In genomic region chr17:50169881-50170459, GRCh38 we compare ENCODE assay signal across 15 cellular contexts. TPM values are rescaled to one million over a fixed set of nuclear protein-coding genes. Genes with fewer than 3 reads are reported as not detected.
A peak's percentile ranks its signal among the peaks of the same experiment; 100 is the strongest.
DNase-seq lines count a peak whose midpoint lies in the region; ATAC-seq, FAIRE-seq and TF ChIP-seq lines count a peak whose summit lies in the region.
"Had no signal": no experiment of that assay in that cellular context is flagged by ENCODE, and none has a peak within 500 bp of the region (broad histone marks: within the 10 kb centered on the region; RNA-seq: fewer than 3 reads in every experiment).

No MANE protein-coding gene starts in this region.

- TF ChIP-seq EP300 in A549 (IDR thresholded peaks at IDR 0.05) (no peak), Ishikawa (IDR thresholded peaks at IDR 0.05; ENCODE audit: borderline replicate concordance) (peak; percentile 3; the same call in 1 of the 2 replicates), tibial nerve (IDR thresholded peaks at IDR 0.05) (no peak)

- peak overlapping the region; percentile 91 to 92 for H3K27ac Mint-ChIP-seq in effector memory CD8-positive, alpha-beta T cell

- H2BK12ac ChIP-seq in neuronal stem cell (ENCODE audit: low read length) = peak overlapping the region; percentile 84

- H3K4me2 ChIP-seq in A549 (no peak overlapping the region), neuronal stem cell (ENCODE audit: insufficient read depth, low read length, poor library complexity, severe bottlenecking) (no peak overlapping the region)

- no peaks in the 10 kb centered on the region for H3K36me3 ChIP-seq in neuronal stem cell (replicated peaks in 1 of 2; ENCODE audit: control insufficient read depth in 2 of 2, insufficient read depth in 2 of 2, low read length in 2 of 2)
- peaks cover 0 to 12% (median 0%) of the 10 kb centered on the region in 3 donors for H3K36me3 ChIP-seq in tibial nerve

- peaks cover 20% of the 10 kb centered on the region for H3K36me3 Mint-ChIP-seq in effector memory CD8-positive, alpha-beta T cell (ENCODE audit: insufficient read depth)

- no peak overlapping the region for H3K9ac ChIP-seq in neuronal stem cell (ENCODE audit: low read depth, low read length, poor library complexity)

- H3K27me3 ChIP-seq in neuronal stem cell (ENCODE audit: control insufficient read depth in 3 of 3, insufficient read depth in 3 of 3, low read depth in 1 of 3, low read length in 3 of 3) (peaks cover 0 to 6% (median 0%) of the 10 kb centered on the region in 3 experiments), tibial nerve (no peaks in the 10 kb centered on the region)

- TF ChIP-seq RAD21 in A549 (conservative IDR thresholded peaks at IDR 0.05 in 1 of 2, IDR thresholded peaks at IDR 0.05 in 1 of 2) = no peak
- no peak for TF ChIP-seq RAD21 in Ishikawa (IDR thresholded peaks at IDR 0.05; ENCODE audit: low read depth)

- DNase-seq in A549 (ENCODE audit: low read depth in 1 of 2, low spot score in 1 of 2) = no peak
- no peak for DNase-seq in effector memory CD8-positive, alpha-beta T cell
- DNase-seq in neuronal stem cell (ENCODE audit: low spot score) = no peak
- no peak for DNase-seq in tibial nerve (ENCODE audit: low spot score in 2 of 2)
- DNase-seq in lower leg skin (ENCODE audit: low spot score in 2 of 2) = no peak
- DNase-seq: NCI-H1092 had no signal

- H3K9me3 ChIP-seq in A549 (no peaks in the 10 kb centered on the region), neuronal stem cell (replicated peaks in 1 of 2; ENCODE audit: control insufficient read depth in 2 of 2, insufficient read depth in 1 of 2, low read depth in 1 of 2, low read length in 2 of 2) (no peaks in the 10 kb centered on the region), tibial nerve (no peaks in the 10 kb centered on the region)

- H4K8ac ChIP-seq in neuronal stem cell (ENCODE audit: low read depth, low read length) = no peak overlapping the region

- H3K14ac ChIP-seq in neuronal stem cell (ENCODE audit: low read length) = no peak overlapping the region

- peak overlapping the region; percentile 36 for H3K18ac ChIP-seq in neuronal stem cell (ENCODE audit: low read length)

- H3K4me1 ChIP-seq in A549 = peaks cover 29% of the 10 kb centered on the region
- peaks cover 6 to 7% of the 10 kb centered on the region in 2 donors for H3K4me1 ChIP-seq in neuronal stem cell (ENCODE audit: control insufficient read depth in 2 of 2, insufficient read depth in 1 of 2, low read depth in 1 of 2, low read length in 2 of 2)
- H3K4me1 ChIP-seq in tibial nerve = peaks cover 0 to 36% (median 5%) of the 10 kb centered on the region in 4 donors

- H3K4me3 ChIP-seq in A549 (no peak overlapping the region), neuronal stem cell (ENCODE audit: low read length in 2 of 2) (peak overlapping the region in 1 of 2 donors; percentile 1), tibial nerve (no peak overlapping the region), lower leg skin (ENCODE audit: low read depth, poor library complexity, severe bottlenecking) (no peak overlapping the region)

- intact Hi-C loops in lower leg skin (cut with DNase I; ENCODE audit: low total_unique reads) = no loop called here

- H4K91ac ChIP-seq in neuronal stem cell (ENCODE audit: low read depth, low read length, poor library complexity) = peak overlapping the region; percentile 49

- peak overlapping the region; percentile 4 to 41; a peak in 2 of 6 replicates for H3K27ac ChIP-seq in A549
- H3K27ac ChIP-seq in neuronal stem cell (replicated peaks; ENCODE audit: low read length) = no peak overlapping the region
- H3K27ac ChIP-seq in tibial nerve = no peak overlapping the region
- H3K27ac ChIP-seq: C4-2B had no signal

- H3K4me1 Mint-ChIP-seq in effector memory CD8-positive, alpha-beta T cell (ENCODE audit: low read depth in 2 of 2) = peaks cover 12 to 15% of the 10 kb centered on the region in 2 donors

- peak overlapping the region; percentile 69 for H2BK120ac ChIP-seq in neuronal stem cell (ENCODE audit: low read depth, low read length)

- peak overlapping the region; percentile 95 for H2AK5ac ChIP-seq in neuronal stem cell (ENCODE audit: low read depth, low read length)

- no peak for FAIRE-seq in A549 (lab: Jason Lieb, UNC)
- FAIRE-seq: G401.6, TTC549 had no signal

- 82% methylated on average over 9 of the region's 9 CpGs for WGBS in A549 (ENCODE audit: missing lambda C conversion rate)
- WGBS in neuronal stem cell (ENCODE audit: extremely low coverage in 2 of 2, insufficient read length in 2 of 2, insufficient replicate concordance in 1 of 2), 2 donors = no CpG with 5 or more reads among the region's 9 CpGs
- WGBS in tibial nerve, 2 donors = 92 to 95% methylated on average over 5 to 8 of the region's 9 CpGs
- 90 to 92% methylated on average over 8 to 9 of the region's 9 CpGs for whole genome bisulfite sequencing in lower leg skin, 2 donors

- H2BK5ac ChIP-seq in neuronal stem cell (ENCODE audit: low read length) = no peak overlapping the region

- POLR2A ChIA-PET in A549 (lab: Yijun Ruan, JAX) = interaction anchor here (0.5 to 1.9 kb wide), 5 partner anchors 8 to 462 kb away, joined by 3 to 9 read pairs (median 3); partner anchors contain the start of gene SLC35B1

- TF ChIP-seq POLR2A in A549 (IDR thresholded peaks at IDR 0.05; ENCODE audit: low read length) = no peak
- no peak for TF ChIP-seq POLR2A in tibial nerve (IDR thresholded peaks at IDR 0.05)
- TF ChIP-seq POLR2A in lower leg skin (IDR thresholded peaks at IDR 0.05) = no peak
- TF ChIP-seq POLR2A in GM18505 (IDR thresholded peaks at IDR 0.05; ENCODE audit: borderline replicate concordance, extremely low read depth, insufficient read depth, insufficient read length) = no peak

- CTCF ChIA-PET in A549 (lab: Yijun Ruan, JAX) = interaction anchor here (0.6 to 17.0 kb wide), 69 partner anchors 8 to 1788 kb away, joined by 3 to 817 read pairs (median 4); partner anchors contain the start of genes COL1A1, EME1, LRRC59 and MRPL27

- ATAC-seq in A549 (peak in 1 of 2 experiments; percentile 3; a peak in 4 of 6 replicates), HG03139 (IDR thresholded peaks at IDR 0.05; ENCODE audit: unreplicated experiment) (no peak), GM18505 (IDR thresholded peaks at IDR 0.05; ENCODE audit: unreplicated experiment) (no peak)
- ATAC-seq in effector memory CD8-positive, alpha-beta T cell (replicated peaks) = no peak

- peak overlapping the region; percentile 92 for H2BK15ac ChIP-seq in neuronal stem cell (ENCODE audit: low read length)

- H3K27me3 Mint-ChIP-seq in effector memory CD8-positive, alpha-beta T cell = peaks cover 0 to 22% of the 10 kb centered on the region in 2 donors

- H3K23ac ChIP-seq in neuronal stem cell (ENCODE audit: low read depth, low read length, poor library complexity) = no peak overlapping the region

- TF ChIP-seq CTCF in A549 (IDR thresholded peaks at IDR 0.05) (no peak), tibial nerve (IDR thresholded peaks at IDR 0.05) (no peak), lower leg skin (IDR thresholded peaks at IDR 0.05) (no peak)

- H3K4me3 Mint-ChIP-seq in effector memory CD8-positive, alpha-beta T cell = no peak overlapping the region

- no peak overlapping the region for H2AFZ ChIP-seq in neuronal stem cell (ENCODE audit: low read length)

- no peaks in the 10 kb centered on the region for H3K9me3 Mint-ChIP-seq in effector memory CD8-positive, alpha-beta T cell
- H3K9me3 Mint-ChIP-seq: activated T-cell treated with anti-CD3 and anti-CD28 coated beads, Interleukin-2, amount 50 U/mL, for 72 hours had no signal

- no peaks in the 10 kb centered on the region for H3K79me1 ChIP-seq in neuronal stem cell (ENCODE audit: low read depth, low read length)

- peak overlapping the region; percentile 80 for H3K4ac ChIP-seq in neuronal stem cell (ENCODE audit: low read length)

TF ChIP-seq in Ishikawa, 13 proteins besides CTCF, POLR2A, EP300 and RAD21 (continues in another document):
- no peak for TF ChIP-seq TAF1 (IDR thresholded peaks at IDR 0.05; ENCODE audit: low read depth)

RNA-seq across cellular contexts. Expression of gene SGCA, which starts 4.2 kb away (rescaled TPM):
- polyA plus RNA-seq in A549 (2011; rRNA removed) (0.44 and 0.90 TPM in 2 replicates), A549 (2017; fragmentation: RNase III; extraction: RNeasy Plus Mini Kit Qiagen cat#74134 plus additional on column Dnase treatment) (1.5 to 3.4 TPM (median 1.9 TPM) in 3 replicates)
- polyA plus RNA-seq in A549 (2012; cell fraction: cytosol; rRNA removed) = 1.8 and 3.2 TPM in 2 replicates
- 1.2 and 1.9 TPM in 2 replicates for polyA plus RNA-seq in A549 (2012; cell fraction: nucleus; rRNA removed)
- not detected in 2 replicates for polyA minus RNA-seq in A549 (2011; rRNA and poly(A)+ RNA removed)
- polyA plus RNA-seq in neuronal stem cell (2013, experiment 1 of 2) = 0.57 TPM
- polyA plus RNA-seq in neuronal stem cell (2013, experiment 2 of 2) = 0.35 TPM
- total RNA-seq in tibial nerve (1 to 10 TPM; 1.8 to 7.8 (median 4.9) TPM), lower leg skin (1 to 10 TPM; 1.0 to 9.9 (median 5.6) TPM)
- total RNA-seq: activated CD8-positive, alpha-beta memory T cell treated with anti-CD3 and anti-CD28 coated beads for 36 hours; occipital lobe had no signal

RNA-seq across cellular contexts. Expression of gene PPP1R9B, which starts 19.5 kb away (rescaled TPM):
- polyA plus RNA-seq in A549 (2011; rRNA removed) (16.8 and 22.0 TPM in 2 replicates), A549 (2017; fragmentation: RNase III; extraction: RNeasy Plus Mini Kit Qiagen cat#74134 plus additional on column Dnase treatment) (32.4 to 40.6 TPM (median 35.8 TPM) in 3 replicates)
- polyA plus RNA-seq in A549 (2012; cell fraction: cytosol; rRNA removed) = 18.9 and 19.4 TPM in 2 replicates
- polyA plus RNA-seq in A549 (2012; cell fraction: nucleus; rRNA removed) = 35.8 and 44.2 TPM in 2 replicates
- 25.9 and 27.1 TPM in 2 replicates for polyA minus RNA-seq in A549 (2011; rRNA and poly(A)+ RNA removed)
- 19.8 TPM for polyA plus RNA-seq in neuronal stem cell (2013, experiment 1 of 2)
- polyA plus RNA-seq in neuronal stem cell (2013, experiment 2 of 2) = 19.4 TPM
- total RNA-seq in tibial nerve (10 to 100 TPM; 28.4 to 54.9 (median 36.9) TPM), lower leg skin (10 to 100 TPM; 20.7 to 31.9 (median 29.5) TPM)

RNA-seq across cellular contexts. Expression of gene COL1A1, which starts 31.5 kb away (rescaled TPM):
- polyA plus RNA-seq in A549 (2011; rRNA removed) (4.4 and 4.6 TPM in 2 replicates), A549 (2017; fragmentation: RNase III; extraction: RNeasy Plus Mini Kit Qiagen cat#74134 plus additional on column Dnase treatment) (18.1 to 34.3 TPM (median 31.6 TPM) in 3 replicates)
- polyA plus RNA-seq in A549 (2012; cell fraction: cytosol; rRNA removed) = 14.2 and 19.6 TPM in 2 replicates
- polyA plus RNA-seq in A549 (2012; cell fraction: nucleus; rRNA removed) = 66.1 and 69.4 TPM in 2 replicates
- polyA minus RNA-seq in A549 (2011; rRNA and poly(A)+ RNA removed) = 10.9 TPM in 2 replicates
- polyA plus RNA-seq in neuronal stem cell (2013, experiment 1 of 2) = 17.9 TPM
- polyA plus RNA-seq in neuronal stem cell (2013, experiment 2 of 2) = 18.4 TPM
- total RNA-seq in tibial nerve (100 to 1,000 TPM in 1 of 4 donors, 10 to 100 TPM in 3; 31.5 to 185 (median 73.0) TPM), lower leg skin (10 to 100 TPM; 15.0 to 90.5 (median 25.8) TPM)

RNA-seq across cellular contexts. Expression of gene SAMD14, which starts 40.0 kb away (rescaled TPM):
- polyA plus RNA-seq in A549 (2011; rRNA removed) = 0.12 and 0.15 TPM in 2 replicates
- polyA plus RNA-seq in A549 (2012; cell fraction: cytosol; rRNA removed) = 0.22 and 0.31 TPM in 2 replicates
- 1.5 and 1.8 TPM in 2 replicates for polyA plus RNA-seq in A549 (2012; cell fraction: nucleus; rRNA removed)
- polyA plus RNA-seq in A549 (2017; fragmentation: RNase III; extraction: RNeasy Plus Mini Kit Qiagen cat#74134 plus additional on column Dnase treatment) = 0.42 to 0.75 TPM (median 0.74 TPM) in 3 replicates
- 0.58 and 0.83 TPM in 2 replicates for polyA minus RNA-seq in A549 (2011; rRNA and poly(A)+ RNA removed)
- polyA plus RNA-seq in neuronal stem cell (2013, experiment 1 of 2) = 31.6 TPM
- polyA plus RNA-seq in neuronal stem cell (2013, experiment 2 of 2) = 33.4 TPM
- total RNA-seq in tibial nerve = 1 to 10 TPM in 2 of 4 donors, under 1 TPM in 2; 0.63 to 1.5 (median 1.1) TPM
- total RNA-seq in lower leg skin = under 1 TPM in 1 of 4 donors, not detected in 3; 0.39 TPM

Comparison
In these comparisons a context has a peak if more than half of its experiments do, and no peak if none do; other contexts are left out.
1. H3K27ac ChIP-seq: peak in A549 (2 of 2); none in neuronal stem cell (single experiment) and tibial nerve (0 of 4).